17 cellular contexts compared by ENCODE assay signal in genomic region chr3:80734955-80735354, GRCh38.
A peak's percentile ranks its signal among the peaks of the same experiment; 100 is the strongest.
DNase-seq lines count a peak whose midpoint lies in the region; ATAC-seq, FAIRE-seq and TF ChIP-seq lines count a peak whose summit lies in the region.
"Had no signal": no experiment of that assay in that cellular context is flagged by ENCODE, and none has a peak within 500 bp of the region (broad histone marks: within the 10 kb centered on the region; RNA-seq: fewer than 3 reads in every experiment).

No MANE protein-coding gene starts in this region.

- intact Hi-C loops in transverse colon (cut with DNase I; ENCODE audit: low total_unique reads) = no loop called here

- H3K4me1 Mint-ChIP-seq in astrocyte (ENCODE audit: low read depth, unreplicated experiment) = peaks cover 17% of the 10 kb centered on the region
- H3K4me1 Mint-ChIP-seq: CD4-positive, alpha-beta memory T cell had no signal

- ATAC-seq in HG03045 (IDR thresholded peaks at IDR 0.05; ENCODE audit: unreplicated experiment) = no peak

- peaks cover 11% of the 10 kb centered on the region for H3K4me1 ChIP-seq in astrocyte (ENCODE audit: insufficient read depth, low read length)
- H3K4me1 ChIP-seq in mesodermal cell (ENCODE audit: control insufficient read depth, insufficient read depth, low read length, poor library complexity, severe bottlenecking) = peaks cover 12% of the 10 kb centered on the region
- H3K4me1 ChIP-seq in transverse colon = peaks cover 0 to 38% (median 18%) of the 10 kb centered on the region in 4 donors
- H3K4me1 ChIP-seq: BLaER1, SJSA1 had no signal

- H3K27me3 Mint-ChIP-seq in astrocyte (ENCODE audit: low read depth, unreplicated experiment) = no peaks in the 10 kb centered on the region
- H3K27me3 Mint-ChIP-seq: CD4-positive, alpha-beta memory T cell had no signal

- H3K4me3 ChIP-seq in astrocyte (ENCODE audit: insufficient read depth, low read depth, low read length) (no peak overlapping the region), mesodermal cell (ENCODE audit: extremely low read depth, insufficient read depth, low read length, poor library complexity, severe bottlenecking) (no peak overlapping the region), transverse colon (no peak overlapping the region), brain microvascular endothelial cell (ENCODE audit: low read depth, low read length) (no peak overlapping the region)
- H3K4me3 ChIP-seq: BLaER1, SJSA1 had no signal

- DNase-seq in KBM-7 (peak; percentile 8), astrocyte (ENCODE audit: low read depth) (no peak), transverse colon (no peak), GM10266 (ENCODE audit: extremely low spot score) (no peak), brain microvascular endothelial cell (no peak)
- DNase-seq: CD4-positive, alpha-beta memory T cell; DMS79; NCI-H1417 treated with DMSO at 0.1 percent for 48 hours; NCI-H187 treated with DMSO at 0.1 percent for 48 hours; NCI-H226; NCI-H524; NCI-H82; SW 1271 had no signal

- no peaks in the 10 kb centered on the region for H3K79me2 ChIP-seq in astrocyte (ENCODE audit: insufficient read depth, low read length)

- H3K27me3 ChIP-seq in astrocyte (ENCODE audit: insufficient read depth, low read length) (peaks cover 2% of the 10 kb centered on the region), transverse colon (no peaks in the 10 kb centered on the region), brain microvascular endothelial cell (replicated peaks) (no peaks in the 10 kb centered on the region)
- H3K27me3 ChIP-seq: BLaER1, SJSA1 had no signal

- TF ChIP-seq CTCF in astrocyte (IDR thresholded peaks at IDR 0.05; ENCODE audit: insufficient read depth, low read depth, low read length) (no peak), transverse colon (IDR thresholded peaks at IDR 0.05) (no peak), GM10266 (IDR thresholded peaks at IDR 0.05; ENCODE audit: control insufficient read depth, insufficient read depth, low read depth, missing control alignments) (no peak), brain microvascular endothelial cell (IDR thresholded peaks at IDR 0.05; ENCODE audit: low read depth, low read length, missing control alignments) (no peak)

- TF ChIP-seq EP300 in transverse colon (IDR thresholded peaks at IDR 0.05; ENCODE audit: low read depth) = no peak

- no peak for FAIRE-seq in astrocyte (lab: Jason Lieb, UNC)

- no peaks in the 10 kb centered on the region for H3K36me3 Mint-ChIP-seq in astrocyte (ENCODE audit: low read depth, unreplicated experiment)
- H3K36me3 Mint-ChIP-seq: CD4-positive, alpha-beta memory T cell had no signal

- no peak for TF ChIP-seq POLR2A in transverse colon (IDR thresholded peaks at IDR 0.05)

- WGBS in mesodermal cell (ENCODE audit: insufficient coverage in 2 of 2), 2 experiments = 83% methylated on average over 1 of the region's 1 CpG; no CpG with 5 or more reads in 1 of the 2 experiments
- 53% methylated on average over 1 of the region's 1 CpG; no CpG with 5 or more reads in 1 of the 2 donors for WGBS in transverse colon (ENCODE audit: low coverage in 1 of 2), 2 donors

- no peaks in the 10 kb centered on the region for H3K9me3 ChIP-seq in astrocyte (ENCODE audit: insufficient read depth, low read depth, low read length)
- no peaks in the 10 kb centered on the region for H3K9me3 ChIP-seq in mesodermal cell (ENCODE audit: control insufficient read depth, low read length)
- H3K9me3 ChIP-seq in transverse colon = no peaks in the 10 kb centered on the region
- H3K9me3 ChIP-seq: BLaER1, SJSA1 had no signal

- peak overlapping the region; percentile 65 for H3K4me2 ChIP-seq in astrocyte (ENCODE audit: low read length)
- H3K4me2 ChIP-seq: BLaER1 had no signal

- in situ Hi-C loops in KBM-7 (cut with MboI; ENCODE audit: low pct_unique_long_range_greater_than_20kb, low sequenced_read_pairs) = no loop called here
- in situ Hi-C loops in transverse colon (cut with MboI; ENCODE audit: low pct_ligation_motif_present in 1 of 4, low pct_unique_long_range_greater_than_20kb in 1 of 4, low sequenced_read_pairs in 3 of 4) = no loop called here
- in situ Hi-C loops in brain microvascular endothelial cell (cut with HindIII; ENCODE audit: low pct_ligation_motif_present, low sequenced_read_pairs) = no loop called here

- H2AFZ ChIP-seq in astrocyte (ENCODE audit: low read depth, low read length) = no peak overlapping the region

- H3K36me3 ChIP-seq in astrocyte (ENCODE audit: insufficient read depth, low read length) = no peaks in the 10 kb centered on the region
- H3K36me3 ChIP-seq in mesodermal cell (ENCODE audit: control insufficient read depth, insufficient read depth, low read length) = no peaks in the 10 kb centered on the region
- no peaks in the 10 kb centered on the region for H3K36me3 ChIP-seq in transverse colon
- no peaks in the 10 kb centered on the region for H3K36me3 ChIP-seq in brain microvascular endothelial cell (replicated peaks)
- H3K36me3 ChIP-seq: BLaER1, SJSA1 had no signal

- H3K27ac ChIP-seq in astrocyte (ENCODE audit: low read depth, low read length) (no peak overlapping the region), mesodermal cell (ENCODE audit: low read depth, low read length, severe bottlenecking) (peak overlapping the region; percentile 90), transverse colon (peak overlapping the region; percentile 62 to 82 (median 65)), brain microvascular endothelial cell (no peak overlapping the region)
- H3K27ac ChIP-seq: BLaER1, SJSA1 had no signal

- no peak overlapping the region for H3K9ac ChIP-seq in astrocyte (ENCODE audit: low read length)
- H3K9ac ChIP-seq: BLaER1 had no signal

- no peaks in the 10 kb centered on the region for H4K20me1 ChIP-seq in astrocyte (ENCODE audit: insufficient read depth, low read length)
- H4K20me1 ChIP-seq: BLaER1 had no signal

- H3K27ac Mint-ChIP-seq in astrocyte (ENCODE audit: unreplicated experiment) = no peak overlapping the region
- H3K27ac Mint-ChIP-seq: CD4-positive, alpha-beta memory T cell had no signal

- no peaks in the 10 kb centered on the region for H3K9me3 Mint-ChIP-seq in astrocyte (ENCODE audit: unreplicated experiment)

- H3K4me3 Mint-ChIP-seq in astrocyte (ENCODE audit: unreplicated experiment) = no peak overlapping the region
- H3K4me3 Mint-ChIP-seq: CD4-positive, alpha-beta memory T cell had no signal

Comparison
In these comparisons a context has a peak if more than half of its experiments do, and no peak if none do; other contexts are left out.
1. H3K27ac ChIP-seq: peak in mesodermal cell (single experiment) and transverse colon (4 of 4); none in astrocyte (single experiment) and brain microvascular endothelial cell (single experiment).